1 cellular context compared by ENCODE assay signal in genomic region chr6:24405262-24405661, GRCh38.
TF ChIP-seq lines count a peak whose summit lies in the region.

No MANE protein-coding gene starts in this region.

TF ChIP-seq in HCT116, 20 proteins besides CTCF, POLR2A, EP300 and RAD21:
- TF ChIP-seq JUND (IDR thresholded peaks at IDR 0.05) (no peak), EZH2phosphoT487 (IDR thresholded peaks at IDR 0.05; ENCODE audit: borderline replicate concordance) (no peak), FOSL1 (IDR thresholded peaks at IDR 0.05; ENCODE audit: low read depth) (no peak), ZFX (IDR thresholded peaks at IDR 0.05) (no peak), ZNF274 (IDR thresholded peaks at IDR 0.05; ENCODE audit: low read depth, low read length) (no peak), EZH2 (IDR thresholded peaks at IDR 0.05) (no peak), CBX3 (IDR thresholded peaks at IDR 0.05; ENCODE audit: low read depth) (no peak), EGR1 (IDR thresholded peaks at IDR 0.05; ENCODE audit: low read depth) (no peak), REST (IDR thresholded peaks at IDR 0.05; ENCODE audit: low read depth) (no peak), ELF1 (IDR thresholded peaks at IDR 0.05; ENCODE audit: borderline replicate concordance, low read depth) (no peak), TCF7L2 (IDR thresholded peaks at IDR 0.05; ENCODE audit: borderline replicate concordance, extremely low read depth, insufficient read depth, insufficient read length) (no peak)
TF ChIP-seq in HCT116: peak in this region for 0.
